27 cellular contexts compared by ENCODE assay signal in genomic region chr4:73376251-73376650, GRCh38. TPM values are rescaled to one million over a fixed set of nuclear protein-coding genes. Genes with fewer than 3 reads are reported as not detected.
DNase-seq lines count a peak whose midpoint lies in the region; ATAC-seq and TF ChIP-seq lines count a peak whose summit lies in the region.
"Had no signal": no experiment of that assay in that cellular context is flagged by ENCODE, and none has a peak within 500 bp of the region (broad histone marks: within the 10 kb centered on the region; RNA-seq: fewer than 3 reads in every experiment).

No MANE protein-coding gene starts in this region.

- ATAC-seq in HG03095 (IDR thresholded peaks at IDR 0.05; ENCODE audit: unreplicated experiment), result no peak
- ATAC-seq: GM12878 had no signal

- H3K4me2 ChIP-seq in hepatocyte, result no peak overlapping the region
- H3K4me2 ChIP-seq: BLaER1 had no signal

- H3K27ac ChIP-seq in hepatocyte (peak overlapping the region; percentile 62), liver (ENCODE audit: low read depth in 1 of 2, low read length in 2 of 2) (peak overlapping the region; percentile 64 to 71), colonic mucosa (no peak overlapping the region)
- H3K27ac ChIP-seq: BLaER1 had no signal

- H3K27me3 ChIP-seq in hepatocyte (no peaks in the 10 kb centered on the region), liver (ENCODE audit: control insufficient read depth in 4 of 4, insufficient read depth in 4 of 4, low read length in 3 of 4) (no peaks in the 10 kb centered on the region), colonic mucosa (no peaks in the 10 kb centered on the region)
- H3K27me3 ChIP-seq: BE2C, BLaER1 had no signal

- no peaks in the 10 kb centered on the region for H4K20me1 ChIP-seq in hepatocyte (ENCODE audit: insufficient read depth, poor library complexity, severe bottlenecking)
- H4K20me1 ChIP-seq: BLaER1 had no signal

- H2AFZ ChIP-seq in hepatocyte, result no peak overlapping the region

- H3K4me1 ChIP-seq in hepatocyte (ENCODE audit: insufficient read depth) (no peaks in the 10 kb centered on the region), liver (ENCODE audit: control insufficient read depth in 4 of 4, insufficient read depth in 4 of 4, low read length in 3 of 4) (peaks cover 3 to 59% (median 40%) of the 10 kb centered on the region in 4 donors), colonic mucosa (no peaks in the 10 kb centered on the region)
- H3K4me1 ChIP-seq: BE2C, BLaER1 had no signal

- TF ChIP-seq CTCF in hepatocyte (IDR thresholded peaks at IDR 0.05; ENCODE audit: poor library complexity) (no peak), liver (IDR thresholded peaks at IDR 0.05; ENCODE audit: low read depth, low read length, missing input control) (no peak), colonic mucosa (IDR thresholded peaks at IDR 0.05) (no peak)

- peak overlapping the region in 1 of 2 donors; percentile 93 for H3K9ac ChIP-seq in liver (ENCODE audit: low read depth in 1 of 2, low read length in 2 of 2)
- no peak overlapping the region for H3K9ac ChIP-seq in colonic mucosa (ENCODE audit: low read depth in 2 of 2, low read length in 2 of 2)
- H3K9ac ChIP-seq: BLaER1 had no signal

- H3K9me3 ChIP-seq in hepatocyte (ENCODE audit: low read depth), result no peaks in the 10 kb centered on the region
- H3K9me3 ChIP-seq in liver (ENCODE audit: control insufficient read depth in 4 of 4, low read length in 3 of 4), result no peaks in the 10 kb centered on the region
- H3K9me3 ChIP-seq in colonic mucosa, result no peaks in the 10 kb centered on the region
- H3K9me3 ChIP-seq: BE2C, BLaER1 had no signal

- intact Hi-C loops in colonic mucosa (cut with DNase I), result no loop called here

- TF ChIP-seq RAD21 in liver (IDR thresholded peaks at IDR 0.05), result no peak

- H3K4me3 ChIP-seq in hepatocyte (no peak overlapping the region), liver (ENCODE audit: low read depth in 1 of 3, low read length in 3 of 3) (no peak overlapping the region), colonic mucosa (no peak overlapping the region)
- H3K4me3 ChIP-seq: BLaER1, GM12878 had no signal

- no peaks in the 10 kb centered on the region for H3K36me3 ChIP-seq in hepatocyte (replicated peaks; ENCODE audit: insufficient read depth, low read depth)
- H3K36me3 ChIP-seq in liver (ENCODE audit: control insufficient read depth in 4 of 4, insufficient read depth in 3 of 4, low read depth in 1 of 4, low read length in 3 of 4), result no peaks in the 10 kb centered on the region
- no peaks in the 10 kb centered on the region for H3K36me3 ChIP-seq in colonic mucosa
- H3K36me3 ChIP-seq: BE2C, BLaER1 had no signal

- H3K79me2 ChIP-seq in hepatocyte, result no peaks in the 10 kb centered on the region

- DNase-seq in hepatocyte (ENCODE audit: low spot score) (no peak), colonic mucosa (no peak), putamen (ENCODE audit: low spot score) (no peak)
- DNase-seq: 8988T; ACHN; BE2C; C1 segment of cervical spinal cord; CD4-positive, alpha-beta memory T cell; CD4-positive, CD25-positive, alpha-beta regulatory T cell; CD8-positive, alpha-beta memory T cell; COR-L47; DMS 273 treated with DMSO at 0.1 percent for 48 hours; DMS153; DMS53; DMS79; DND-41; EL; GDM1 had no signal

- H3K9me2 ChIP-seq in hepatocyte (replicated peaks; ENCODE audit: insufficient read depth), result no peaks in the 10 kb centered on the region

TF ChIP-seq in liver, 16 proteins besides CTCF, POLR2A, EP300 and RAD21:
- no peak for TF ChIP-seq FOXA2 (IDR thresholded peaks at IDR 0.05)
- TF ChIP-seq HNF4A (conservative IDR thresholded peaks at IDR 0.05), result no peak
- TF ChIP-seq FOXA1 (IDR thresholded peaks at IDR 0.05), result no peak
- TF ChIP-seq RXRA (IDR thresholded peaks at IDR 0.05), result no peak
- no peak for TF ChIP-seq GABPA (IDR thresholded peaks at IDR 0.05 in 1 of 2, conservative IDR thresholded peaks at IDR 0.05 in 1 of 2)
- no peak for TF ChIP-seq EGR1 (IDR thresholded peaks at IDR 0.05; ENCODE audit: low read depth in 2 of 2)
- no peak for TF ChIP-seq NR2F2 (IDR thresholded peaks at IDR 0.05)
- no peak for TF ChIP-seq YY1 (IDR thresholded peaks at IDR 0.05)
- TF ChIP-seq TAF1 (conservative IDR thresholded peaks at IDR 0.05), result no peak
- TF ChIP-seq MAX (IDR thresholded peaks at IDR 0.05), result no peak
- TF ChIP-seq JUND (IDR thresholded peaks at IDR 0.05), result no peak
- no peak for TF ChIP-seq REST (IDR thresholded peaks at IDR 0.05)
- TF ChIP-seq, protein P1, sequence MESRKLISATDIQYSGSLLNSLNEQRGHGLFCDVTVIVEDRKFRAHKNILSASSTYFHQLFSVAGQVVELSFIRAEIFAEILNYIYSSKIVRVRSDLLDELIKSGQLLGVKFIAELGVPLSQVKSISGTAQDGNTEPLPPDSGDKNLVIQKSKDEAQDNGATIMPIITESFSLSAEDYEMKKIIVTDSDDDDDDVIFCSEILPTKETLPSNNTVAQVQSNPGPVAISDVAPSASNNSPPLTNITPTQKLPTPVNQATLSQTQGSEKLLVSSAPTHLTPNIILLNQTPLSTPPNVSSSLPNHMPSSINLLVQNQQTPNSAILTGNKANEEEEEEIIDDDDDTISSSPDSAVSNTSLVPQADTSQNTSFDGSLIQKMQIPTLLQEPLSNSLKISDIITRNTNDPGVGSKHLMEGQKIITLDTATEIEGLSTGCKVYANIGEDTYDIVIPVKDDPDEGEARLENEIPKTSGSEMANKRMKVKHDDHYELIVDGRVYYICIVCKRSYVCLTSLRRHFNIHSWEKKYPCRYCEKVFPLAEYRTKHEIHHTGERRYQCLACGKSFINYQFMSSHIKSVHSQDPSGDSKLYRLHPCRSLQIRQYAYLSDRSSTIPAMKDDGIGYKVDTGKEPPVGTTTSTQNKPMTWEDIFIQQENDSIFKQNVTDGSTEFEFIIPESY (IDR thresholded peaks at IDR 0.05), result no peak

RNA-seq across cellular contexts. Expression of gene ALB, which starts 27.8 kb away (rescaled TPM):
- total RNA-seq in hepatocyte (25,578 and 26,686 TPM in 2 replicates), liver (over 10,000 TPM; 37,224 to 59,987 TPM), colonic mucosa (10 to 100 TPM in 1 of 2 donors, 1 to 10 TPM in 1; 3.2 to 65.4 TPM)
- polyA plus RNA-seq in hepatocyte (7,370 and 11,384 TPM in 2 replicates), liver (over 10,000 TPM; 33,161 to 33,802 TPM)
- total RNA-seq: A673; CD4-positive, alpha-beta memory T cell; CD4-positive, CD25-positive, alpha-beta regulatory T cell; CD8-positive, alpha-beta memory T cell; Daoy; G401 had no signal
- polyA plus RNA-seq: AG04450; CD14-positive monocyte; CD4-positive, alpha-beta memory T cell; CD4-positive, CD25-positive, alpha-beta regulatory T cell; CD8-positive, alpha-beta memory T cell had no signal

RNA-seq across cellular contexts. Expression of gene AFP, which starts 59.8 kb away (rescaled TPM):
- total RNA-seq in hepatocyte (23,697 and 25,243 TPM in 2 replicates), liver (1,000 to 10,000 TPM in 1 of 2 donors, 1 to 10 TPM in 1; 1.0 to 3,875 TPM), colonic mucosa (1 to 10 TPM in 1 of 2 donors, under 1 TPM in 1; 0.48 to 4.6 TPM)
- polyA plus RNA-seq in hepatocyte (11,518 and 15,250 TPM in 2 replicates), liver (1 to 10 TPM; 2.2 to 9.1 TPM)
- total RNA-seq: A673; CD4-positive, alpha-beta memory T cell; CD4-positive, CD25-positive, alpha-beta regulatory T cell; CD8-positive, alpha-beta memory T cell; G401 had no signal
- polyA plus RNA-seq: CD14-positive monocyte; CD4-positive, alpha-beta memory T cell; CD4-positive, CD25-positive, alpha-beta regulatory T cell; CD8-positive, alpha-beta memory T cell; GM12878 had no signal

Comparison
In these comparisons a context has a peak if more than half of its experiments do, and no peak if none do; other contexts are left out.
1. RNA of gene ALB, which starts 27.8 kb away (total RNA-seq): 37,224 to 59,987 TPM in liver and 25,578 to 26,686 TPM in hepatocyte; 3.2 to 65.4 TPM in colonic mucosa; every median in the first group is over 100 times any median in the second.